ENCODE assay signal across 9 cellular contexts in genomic region chr12:53695148-53696138, GRCh38. TPM values are rescaled to one million over a fixed set of nuclear protein-coding genes. Genes with fewer than 3 reads are reported as not detected.
DNase-seq lines count a peak whose midpoint lies in the region; ATAC-seq and TF ChIP-seq lines count a peak whose summit lies in the region.
"Had no signal": no experiment of that assay in that cellular context is flagged by ENCODE, and none has a peak within 500 bp of the region (broad histone marks: within the 10 kb centered on the region; RNA-seq: fewer than 3 reads in every experiment).

No MANE protein-coding gene starts in this region.

- POLR2A ChIA-PET in BJ (lab: Charles Lee) = interaction anchor here (0.7 kb wide), 1 partner anchor 506 kb away, joined by 4 read pairs; no protein-coding TSS in a partner anchor

- peak; percentile 48 for TF ChIP-seq CTCF in BJ (IDR thresholded peaks at IDR 0.05; ENCODE audit: insufficient read depth, low read depth, low read length)

- CTCF ChIA-PET in BJ (lab: Yijun Ruan, JAX) = interaction anchor here (0.6 to 13.5 kb wide), 6 partner anchors 10 to 276 kb away, joined by 3 to 324 read pairs (median 3); no protein-coding TSS in a partner anchor

- peak overlapping the region; percentile 63 to 88 (median 74) for H3K4me3 Mint-ChIP-seq in IgD-negative memory B cell
- H3K4me3 Mint-ChIP-seq in activated T-helper 1 cell treated with anti-CD3 and anti-CD28 coated beads, Interleukin-12 subunit alpha, Interleukin-12 subunit beta, Interleukin-2, Interleukin-4 antibody, amounts not matched to agents 30 ng/mL and 10 ng/mL and 1 ng/mL, durations not matched to agents 14 hours and 24 hours and 36 hours = peak overlapping the region; percentile 46

- peaks cover 0 to 2% (median 0%) of the 10 kb centered on the region in 3 donors for H3K9me3 Mint-ChIP-seq in IgD-negative memory B cell
- H3K9me3 Mint-ChIP-seq in activated T-helper 1 cell treated with anti-CD3 and anti-CD28 coated beads, Interleukin-12 subunit alpha, Interleukin-12 subunit beta, Interleukin-2, Interleukin-4 antibody, amounts not matched to agents 30 ng/mL and 10 ng/mL and 1 ng/mL, durations not matched to agents 14 hours and 24 hours and 36 hours = no peaks in the 10 kb centered on the region

- no peaks in the 10 kb centered on the region for H3K36me3 Mint-ChIP-seq in IgD-negative memory B cell
- peaks cover 2% of the 10 kb centered on the region for H3K36me3 Mint-ChIP-seq in activated T-helper 1 cell treated with anti-CD3 and anti-CD28 coated beads, Interleukin-12 subunit alpha, Interleukin-12 subunit beta, Interleukin-2, Interleukin-4 antibody, amounts not matched to agents 30 ng/mL and 10 ng/mL and 1 ng/mL, durations not matched to agents 14 hours and 24 hours and 36 hours (ENCODE audit: low read depth)

- peaks cover 30% of the 10 kb centered on the region for H3K27me3 ChIP-seq in BJ (ENCODE audit: control insufficient read depth, insufficient read depth, low read length)

- ATAC-seq in HG02884 (IDR thresholded peaks at IDR 0.05; ENCODE audit: unreplicated experiment) = no peak
- no peak for ATAC-seq in GM21786 (IDR thresholded peaks at IDR 0.05; ENCODE audit: unreplicated experiment)

- no peaks in the 10 kb centered on the region for H3K36me3 ChIP-seq in BJ (ENCODE audit: control insufficient read depth, insufficient read depth, low read length)

- H3K4me1 Mint-ChIP-seq in IgD-negative memory B cell = peaks cover 23 to 28% (median 26%) of the 10 kb centered on the region in 3 donors
- peaks cover 23% of the 10 kb centered on the region for H3K4me1 Mint-ChIP-seq in activated T-helper 1 cell treated with anti-CD3 and anti-CD28 coated beads, Interleukin-12 subunit alpha, Interleukin-12 subunit beta, Interleukin-2, Interleukin-4 antibody, amounts not matched to agents 30 ng/mL and 10 ng/mL and 1 ng/mL, durations not matched to agents 14 hours and 24 hours and 36 hours (ENCODE audit: low read depth)

- H3K4me3 ChIP-seq in BJ (ENCODE audit: low read depth, low read length) = peak overlapping the region; percentile 7; the same call in 1 of the 2 replicates

- no peak for DNase-seq in BJ (ENCODE audit: low read depth)
- no peak for DNase-seq in activated T-helper 1 cell treated with anti-CD3 and anti-CD28 coated beads, Interleukin-12 subunit alpha, Interleukin-12 subunit beta, Interleukin-2, Interleukin-4 antibody, amounts not matched to agents 30 ng/mL and 10 ng/mL and 1 ng/mL, durations not matched to agents 14 hours and 24 hours and 36 hours (ENCODE audit: low spot score)
- DNase-seq in head of caudate nucleus = peak in 38 of 42 donors; percentile 30 to 79 (median 54)
- DNase-seq in renal cortical epithelial cell (ENCODE audit: low read depth) = peak; percentile 70
- DNase-seq in NCI-H446 (lab: John Stamatoyannopoulos, UW) = no peak

- intact Hi-C loops in activated T-helper 1 cell treated with anti-CD3 and anti-CD28 coated beads, Interleukin-12 subunit alpha, Interleukin-12 subunit beta, Interleukin-2, Interleukin-4 antibody, amounts not matched to agents 30 ng/mL and 10 ng/mL and 1 ng/mL, durations not matched to agents 14 hours and 24 hours and 36 hours (cut with micrococcal nuclease) = loop anchor here (1.0 to 10.0 kb wide), 2 partner anchors 19 to 249 kb away; partner anchors contain the start of gene ATP5MC2
- intact Hi-C loops in head of caudate nucleus (cut with DNase I) = no loop called here

- H3K27ac Mint-ChIP-seq in IgD-negative memory B cell = peak overlapping the region in 1 of 3 donors; percentile 93
- peak overlapping the region; percentile 38 for H3K27ac Mint-ChIP-seq in activated T-helper 1 cell treated with anti-CD3 and anti-CD28 coated beads, Interleukin-12 subunit alpha, Interleukin-12 subunit beta, Interleukin-2, Interleukin-4 antibody, amounts not matched to agents 30 ng/mL and 10 ng/mL and 1 ng/mL, durations not matched to agents 14 hours and 24 hours and 36 hours

- H3K27me3 Mint-ChIP-seq in IgD-negative memory B cell = peaks cover 61% of the 10 kb centered on the region
- peaks cover 82% of the 10 kb centered on the region for H3K27me3 Mint-ChIP-seq in activated T-helper 1 cell treated with anti-CD3 and anti-CD28 coated beads, Interleukin-12 subunit alpha, Interleukin-12 subunit beta, Interleukin-2, Interleukin-4 antibody, amounts not matched to agents 30 ng/mL and 10 ng/mL and 1 ng/mL, durations not matched to agents 14 hours and 24 hours and 36 hours (ENCODE audit: insufficient read depth)

RNA-seq across cellular contexts. Expression of gene ATP5MC2, which starts 19.6 kb away (rescaled TPM):
- polyA plus RNA-seq in BJ (2011; rRNA removed) (356 and 381 TPM in 2 replicates), IgD-negative memory B cell (707 TPM)
- 476 and 1,007 TPM in 2 replicates for polyA minus RNA-seq in BJ (2011; rRNA and poly(A)+ RNA removed)
- 363 and 383 TPM in 2 replicates for total RNA-seq in activated T-helper 1 cell treated with anti-CD3 and anti-CD28 coated beads, Interleukin-12 subunit alpha, Interleukin-12 subunit beta, Interleukin-2, Interleukin-4 antibody, amounts not matched to agents 30 ng/mL and 10 ng/mL and 1 ng/mL, durations not matched to agents 14 hours and 24 hours and 36 hours
- total RNA-seq in renal cortical epithelial cell = 102 and 104 TPM in 2 replicates

RNA-seq across cellular contexts. Expression of gene CALCOCO1, which starts 31.8 kb away (rescaled TPM):
- polyA plus RNA-seq in BJ (2011; rRNA removed) (170 and 206 TPM in 2 replicates), IgD-negative memory B cell (52.0 TPM)
- 112 and 169 TPM in 2 replicates for polyA minus RNA-seq in BJ (2011; rRNA and poly(A)+ RNA removed)
- total RNA-seq in activated T-helper 1 cell treated with anti-CD3 and anti-CD28 coated beads, Interleukin-12 subunit alpha, Interleukin-12 subunit beta, Interleukin-2, Interleukin-4 antibody, amounts not matched to agents 30 ng/mL and 10 ng/mL and 1 ng/mL, durations not matched to agents 14 hours and 24 hours and 36 hours = 17.4 and 19.2 TPM in 2 replicates
- 70.5 and 129 TPM in 2 replicates for total RNA-seq in renal cortical epithelial cell

RNA-seq across cellular contexts. Expression of gene CISTR, which starts 56.3 kb away (rescaled TPM):
- polyA plus RNA-seq in BJ (2011; rRNA removed) = not detected in 2 replicates
- polyA minus RNA-seq in BJ (2011; rRNA and poly(A)+ RNA removed) = not detected in 2 replicates
- polyA plus RNA-seq in IgD-negative memory B cell = not detected
- not detected in 2 replicates for total RNA-seq in activated T-helper 1 cell treated with anti-CD3 and anti-CD28 coated beads, Interleukin-12 subunit alpha, Interleukin-12 subunit beta, Interleukin-2, Interleukin-4 antibody, amounts not matched to agents 30 ng/mL and 10 ng/mL and 1 ng/mL, durations not matched to agents 14 hours and 24 hours and 36 hours
- total RNA-seq in renal cortical epithelial cell = not detected in 2 replicates
- total RNA-seq: glomerular endothelial cell had no signal

Comparison
In these comparisons a context has a peak if more than half of its experiments do, and no peak if none do; other contexts are left out.
1. DNase-seq: peak in head of caudate nucleus (38 of 42) and renal cortical epithelial cell (single experiment); none in BJ (single experiment), activated T-helper 1 cell treated with anti-CD3 and anti-CD28 coated beads, Interleukin-12 subunit alpha, Interleukin-12 subunit beta, Interleukin-2, Interleukin-4 antibody, amounts not matched to agents 30 ng/mL and 10 ng/mL and 1 ng/mL, durations not matched to agents 14 hours and 24 hours and 36 hours (single experiment) and NCI-H446 (0 of 2).